In genomic region chr12:3097186-3097804, GRCh38 we compare ENCODE assay signal across 11 cellular contexts. TPM values are rescaled to one million over a fixed set of nuclear protein-coding genes. Genes with fewer than 3 reads are reported as not detected.
A peak's percentile ranks its signal among the peaks of the same experiment; 100 is the strongest.
DNase-seq lines count a peak whose midpoint lies in the region; FAIRE-seq and TF ChIP-seq lines count a peak whose summit lies in the region.
"Had no signal": no experiment of that assay in that cellular context is flagged by ENCODE, and none has a peak within 500 bp of the region (broad histone marks: within the 10 kb centered on the region; RNA-seq: fewer than 3 reads in every experiment).

No MANE protein-coding gene starts in this region.

- DNase-seq in AG04450 (ENCODE audit: low read depth, low spot score) (no peak), OCI-M1 (lab: John Stamatoyannopoulos, UW) (peak; percentile 79), erythroblast (lab: John Stamatoyannopoulos, UW) (peak; percentile 55 to 57), mucosa of gallbladder (ENCODE audit: low spot score) (peak; percentile 47), H54 (ENCODE audit: insufficient read length, low spot score) (no peak), NCI-H2107 (lab: John Stamatoyannopoulos, UW) (no peak), MG63 (no peak)
- no peak for DNase-seq in activated naive CD4-positive, alpha-beta T cell treated with Interleukin-2 at 50 U/mL for 16 hours
- DNase-seq: AML-193, nucleus accumbens had no signal

- H3K4me3 ChIP-seq in AG04450 (ENCODE audit: low read depth, low read length), result peak overlapping the region; percentile 4; the same call in 1 of the 2 replicates
- no peak overlapping the region for H3K4me3 ChIP-seq in MG63

- H3K27me3 ChIP-seq in AG04450 (ENCODE audit: control insufficient read depth, insufficient read depth, low read length), result no peaks in the 10 kb centered on the region
- no peaks in the 10 kb centered on the region for H3K27me3 ChIP-seq in MG63

- no peaks in the 10 kb centered on the region for H3K36me3 ChIP-seq in MG63

- peak overlapping the region; percentile 70 for H3K27ac ChIP-seq in AG04450 (ENCODE audit: low read depth, low read length)

- TF ChIP-seq POLR2A in erythroblast (IDR thresholded peaks at IDR 0.05; ENCODE audit: low read length), result no peak
- TF ChIP-seq POLR2A in H54 (IDR thresholded peaks at IDR 0.05; ENCODE audit: low read depth, low read length), result no peak

- CTCF ChIA-PET in AG04450 (lab: Charles Lee), result interaction anchor here (0.6 to 1.4 kb wide), 3 partner anchors 17 to 203 kb away, joined by 3 to 5 read pairs (median 3); no protein-coding TSS in a partner anchor

- no peak for TF ChIP-seq CTCF in AG04450 (IDR thresholded peaks at IDR 0.05; ENCODE audit: low read depth, low read length)

- POLR2A ChIA-PET in AG04450 (lab: Yijun Ruan, JAX), result no interaction called here

- FAIRE-seq in H54 (lab: Jason Lieb, UNC), result no peak

- peaks cover 6% of the 10 kb centered on the region for H3K9me3 ChIP-seq in AG04450 (ENCODE audit: control insufficient read depth, insufficient read depth, low read length)
- H3K9me3 ChIP-seq in MG63, result no peaks in the 10 kb centered on the region; the same call in 1 of the 2 replicates

RNA-seq across cellular contexts. Expression of gene TSPAN9, which starts 20.1 kb away (rescaled TPM):
- 68.0 and 72.7 TPM in 2 replicates for polyA plus RNA-seq in AG04450 (2011; rRNA removed)
- polyA minus RNA-seq in AG04450 (2011; rRNA and poly(A)+ RNA removed), result 41.5 and 49.7 TPM in 2 replicates
- total RNA-seq in mucosa of gallbladder, result 38.7 TPM
- total RNA-seq in MG63 (2014; rRNA removed; shearing (Covaris generic); ENCODE audit: low replicate concordance), result 25.8 and 31.0 TPM in 2 replicates
- total RNA-seq: T-helper 1 cell treated with Interleukin-12 subunit alpha and Interleukin-12 subunit beta and Interleukin-4 antibody, amounts not matched to agents 30 ng/mL and 1 ng/mL, for 36 hours had no signal

Comparison
In these comparisons a context has a peak if more than half of its experiments do, and no peak if none do; other contexts are left out.
1. DNase-seq: peak in OCI-M1 (single experiment), erythroblast (2 of 2) and mucosa of gallbladder (single experiment); none in AG04450 (single experiment), H54 (single experiment), NCI-H2107 (single experiment), activated naive CD4-positive, alpha-beta T cell treated with Interleukin-2 at 50 U/mL for 16 hours (single experiment) and MG63 (single experiment).